Comparison of ENCODE assay signal across 16 cellular contexts in genomic region chr21:15408089-15408488, GRCh38.
DNase-seq lines count a peak whose midpoint lies in the region; ATAC-seq and TF ChIP-seq lines count a peak whose summit lies in the region.
"Had no signal": no experiment of that assay in that cellular context is flagged by ENCODE, and none has a peak within 500 bp of the region (broad histone marks: within the 10 kb centered on the region; RNA-seq: fewer than 3 reads in every experiment).

No MANE protein-coding gene starts in this region.

- H3K9me3 Mint-ChIP-seq in MCF 10A (ENCODE audit: unreplicated experiment): no peaks in the 10 kb centered on the region
- H3K9me3 Mint-ChIP-seq in type B pancreatic cell: no peaks in the 10 kb centered on the region

- DNase-seq in mammary epithelial cell (peak; percentile 54), MCF 10A (ENCODE audit: unreplicated experiment) (no peak), type B pancreatic cell (ENCODE audit: extremely low spot score, unreplicated experiment) (no peak), vagina (ENCODE audit: extremely low spot score in 2 of 2) (no peak)
- no peak for DNase-seq in activated CD4-positive, alpha-beta T cell treated with anti-CD3 and anti-CD28 coated beads for 4 hours
- DNase-seq: CD8-positive, alpha-beta T cell; GM23248; NCI-H2227 treated with DMSO at 0.1 percent for 48 hours; T-cell had no signal

- CTCF ChIA-PET in mammary epithelial cell (lab: Charles Lee; ENCODE audit: low non-redundant PET): no interaction called here
- CTCF ChIA-PET in MCF 10A (lab: Yijun Ruan, JAX): interaction anchor here (0.9 to 1.6 kb wide), 2 partner anchors 11 to 12 kb away, joined by 4 to 5 read pairs; no protein-coding TSS in a partner anchor

- H3K36me3 Mint-ChIP-seq in MCF 10A (ENCODE audit: insufficient read depth, unreplicated experiment): no peaks in the 10 kb centered on the region
- H3K36me3 Mint-ChIP-seq in type B pancreatic cell: no peaks in the 10 kb centered on the region
- H3K36me3 Mint-ChIP-seq: CD8-positive, alpha-beta T cell; T-cell had no signal

- H3K9me3 ChIP-seq in mammary epithelial cell (replicated peaks; ENCODE audit: insufficient read depth, low read length): no peaks in the 10 kb centered on the region
- H3K9me3 ChIP-seq in vagina: no peaks in the 10 kb centered on the region

- intact Hi-C loops in mammary epithelial cell (cut with micrococcal nuclease) (no loop called here), MCF 10A (cut with micrococcal nuclease) (no loop called here), vagina (cut with DNase I) (no loop called here)

- no peak for TF ChIP-seq POLR2A in vagina (IDR thresholded peaks at IDR 0.05)

- no peak for TF ChIP-seq CTCF in mammary epithelial cell (conservative IDR thresholded peaks at IDR 0.05 in 1 of 2, IDR thresholded peaks at IDR 0.05 in 1 of 2; ENCODE audit: extremely low read depth in 1 of 2, insufficient read depth in 1 of 2, low read depth in 1 of 2, low read length in 2 of 2)
- TF ChIP-seq CTCF in MCF 10A (IDR thresholded peaks at IDR 0.05; ENCODE audit: unreplicated experiment): no peak
- no peak for TF ChIP-seq CTCF in type B pancreatic cell (conservative IDR thresholded peaks at IDR 0.05)
- TF ChIP-seq CTCF in vagina (IDR thresholded peaks at IDR 0.05): no peak

- no peaks in the 10 kb centered on the region for H3K79me2 ChIP-seq in mammary epithelial cell (ENCODE audit: insufficient read depth, low read length)

- no peaks in the 10 kb centered on the region for H3K27me3 ChIP-seq in mammary epithelial cell (ENCODE audit: insufficient read depth, low read length)
- H3K27me3 ChIP-seq in vagina: no peaks in the 10 kb centered on the region
- H3K27me3 ChIP-seq: tibial nerve had no signal

- dilution Hi-C loops in mammary epithelial cell (cut with HindIII; ENCODE audit: low sequenced_read_pairs): no loop called here

- ATAC-seq in GM21717 (IDR thresholded peaks at IDR 0.05; ENCODE audit: unreplicated experiment): peak; percentile 70
- peak; percentile 80 for ATAC-seq in HG03280 (IDR thresholded peaks at IDR 0.05; ENCODE audit: unreplicated experiment)
- no peak for ATAC-seq in HG03571 (IDR thresholded peaks at IDR 0.05; ENCODE audit: unreplicated experiment)
- ATAC-seq: CD8-positive, alpha-beta T cell; T-cell had no signal

- no peak overlapping the region for H3K9ac ChIP-seq in mammary epithelial cell (ENCODE audit: insufficient read depth, low read length)
- H3K9ac ChIP-seq: GM23248 had no signal

- H3K27ac Mint-ChIP-seq in MCF 10A (ENCODE audit: low read depth, unreplicated experiment): no peak overlapping the region
- no peak overlapping the region for H3K27ac Mint-ChIP-seq in type B pancreatic cell
- H3K27ac Mint-ChIP-seq: activated T-helper 2 cell treated with anti-CD3 and anti-CD28 coated beads, Interferon-gamma antibody, Interleukin-2, Interleukin-4, amounts not matched to agents 10 μg/mL and 5 μg/mL and 100 μg/mL, durations not matched to agents 14 hours and 24 hours and 36 hours; CD8-positive, alpha-beta T cell; dendritic cell treated with granulocyte-macrophage colony-stimulating factor and Interleukin-4, amounts not matched to agents 40 ng/mL and 50 ng/mL, for 4 days; T-cell had no signal

- H4K20me1 ChIP-seq in mammary epithelial cell (ENCODE audit: insufficient read depth, low read length): no peaks in the 10 kb centered on the region

- no peak overlapping the region for H3K4me2 ChIP-seq in mammary epithelial cell (ENCODE audit: insufficient read depth, low read depth, low read length)

- H3K4me3 Mint-ChIP-seq in MCF 10A (ENCODE audit: unreplicated experiment) (no peak overlapping the region), type B pancreatic cell (peak overlapping the region; percentile 23)
- H3K4me3 Mint-ChIP-seq: CD8-positive, alpha-beta T cell; dendritic cell treated with granulocyte-macrophage colony-stimulating factor and Interleukin-4, amounts not matched to agents 40 ng/mL and 50 ng/mL, for 4 days; T-cell had no signal

- H3K27ac ChIP-seq in mammary epithelial cell (ENCODE audit: insufficient read depth, low read depth, low read length) (no peak overlapping the region), vagina (no peak overlapping the region)
- H3K27ac ChIP-seq: 22Rv1, GM23248, tibial nerve had no signal

- H3K27me3 Mint-ChIP-seq in MCF 10A (ENCODE audit: insufficient read depth, unreplicated experiment) (no peaks in the 10 kb centered on the region), type B pancreatic cell (no peaks in the 10 kb centered on the region)
- H3K27me3 Mint-ChIP-seq: dendritic cell treated with granulocyte-macrophage colony-stimulating factor and Interleukin-4, amounts not matched to agents 40 ng/mL and 50 ng/mL, for 4 days; T-cell had no signal

- H2AFZ ChIP-seq in mammary epithelial cell (ENCODE audit: low read depth, low read length): no peak overlapping the region
- H2AFZ ChIP-seq: GM23248 had no signal

- H3K4me1 ChIP-seq in mammary epithelial cell (ENCODE audit: insufficient read depth, low read length) (peaks cover 7% of the 10 kb centered on the region), vagina (no peaks in the 10 kb centered on the region)
- H3K4me1 ChIP-seq: tibial nerve had no signal

- H3K4me3 ChIP-seq in mammary epithelial cell (replicated peaks in 1 of 3; ENCODE audit: insufficient read depth in 1 of 3, low read depth in 2 of 3, low read length in 3 of 3) (no peak overlapping the region), vagina (no peak overlapping the region)
- H3K4me3 ChIP-seq: GM23248, tibial nerve had no signal

- BruUV-seq in mammary epithelial cell (replicated peaks; lab: Mats Ljungman, UMichigan) (no TSS peak), MCF 10A (replicated peaks; lab: Mats Ljungman, UMichigan) (no TSS peak)

- peaks cover 6% of the 10 kb centered on the region for H3K4me1 Mint-ChIP-seq in MCF 10A (ENCODE audit: insufficient read depth, unreplicated experiment)
- H3K4me1 Mint-ChIP-seq in type B pancreatic cell (ENCODE audit: unreplicated experiment): peaks cover 21% of the 10 kb centered on the region
- H3K4me1 Mint-ChIP-seq: T-cell had no signal

- in situ Hi-C loops in mammary epithelial cell (cut with MboI; ENCODE audit: low sequenced_read_pairs in 2 of 2): no loop called here

- WGBS in mammary epithelial cell (ENCODE audit: low coverage, missing lambda C conversion rate): 100% methylated on average over 2 of the region's 2 CpGs

- POLR2A ChIA-PET in MCF 10A (lab: Yijun Ruan, JAX): interaction anchor here (1.0 to 1.1 kb wide), 2 partner anchors 10 to 13 kb away, joined by 4 to 5 read pairs; no protein-coding TSS in a partner anchor

- H3K36me3 ChIP-seq in mammary epithelial cell (ENCODE audit: insufficient read depth, low read length) (no peaks in the 10 kb centered on the region), vagina (no peaks in the 10 kb centered on the region)
- H3K36me3 ChIP-seq: tibial nerve had no signal
